ENCODE assay signal across 9 cellular contexts in the genomic region with DNA sequence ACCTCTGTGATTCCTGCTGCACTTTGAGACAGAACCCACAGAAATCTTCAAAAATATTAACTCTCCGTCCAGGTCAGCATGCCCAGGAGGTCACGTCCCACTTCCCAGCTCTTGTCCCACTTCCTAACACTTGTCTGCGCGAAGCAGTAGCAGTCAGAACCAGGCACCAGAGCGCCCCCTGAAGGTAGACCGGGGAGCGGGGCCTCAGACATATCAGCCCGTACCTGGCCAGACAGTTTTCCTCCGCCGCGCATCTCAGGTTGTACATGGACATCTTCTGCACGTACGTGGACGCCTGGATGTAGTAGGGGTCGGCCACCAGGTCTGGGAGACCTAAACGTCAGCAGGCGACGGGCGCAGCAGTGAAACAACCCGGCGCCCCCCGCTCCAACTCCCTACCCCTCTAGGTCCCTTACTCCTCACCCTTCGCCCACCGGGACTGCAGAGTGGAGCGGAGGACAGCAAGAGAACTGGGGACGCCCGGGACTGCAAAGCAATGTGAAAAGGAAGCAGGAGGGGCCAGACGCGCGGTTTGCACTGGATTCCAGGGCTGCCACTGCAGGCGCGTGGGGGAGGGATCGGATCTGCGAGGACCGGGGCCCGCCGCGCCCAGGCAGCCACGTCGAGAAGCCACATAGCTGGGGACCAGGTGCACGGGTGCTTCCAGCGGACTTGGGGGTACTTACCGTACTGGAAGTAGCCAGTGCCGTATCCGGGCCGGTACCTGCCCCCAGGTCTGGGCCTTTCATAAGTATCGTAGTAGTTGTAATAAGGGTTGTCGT. TPM values are rescaled to one million over a fixed set of nuclear protein-coding genes. Genes with fewer than 3 reads are reported as not detected.
DNase-seq lines count a peak whose midpoint lies in the region; ATAC-seq and TF ChIP-seq lines count a peak whose summit lies in the region.
"Had no signal": no experiment of that assay in that cellular context is flagged by ENCODE, and none has a peak within 500 bp of the region (broad histone marks: within the 10 kb centered on the region; RNA-seq: fewer than 3 reads in every experiment).

No MANE protein-coding gene starts in this region.

- H3K27ac ChIP-seq in dorsolateral prefrontal cortex (peak overlapping the region in 4 of 59 donors; percentile 19 to 56 (median 40)), left lung (peak overlapping the region; percentile 55 to 89)

- no peak overlapping the region for H2AFZ ChIP-seq in Loucy (ENCODE audit: low read length)

- no peaks in the 10 kb centered on the region for H4K20me1 ChIP-seq in Loucy (ENCODE audit: insufficient read depth, low read length, poor library complexity, severe bottlenecking)

- no peaks in the 10 kb centered on the region for H3K9me3 ChIP-seq in Loucy (ENCODE audit: insufficient read depth, low read depth, low read length)
- H3K9me3 ChIP-seq in T-helper 17 cell (ENCODE audit: control insufficient read depth, low read length, poor library complexity, severe bottlenecking) = no peaks in the 10 kb centered on the region
- H3K9me3 ChIP-seq in left lung = no peaks in the 10 kb centered on the region

- intact Hi-C loops in dorsolateral prefrontal cortex (cut with DNase I) (no loop called here), left lung (cut with DNase I) (loop anchor here in 1 of 2 donors (10.0 kb wide), 1 partner anchor 112 kb away; a partner anchor contains a TSS)

- peaks cover 4% of the 10 kb centered on the region for H3K36me3 Mint-ChIP-seq in T-helper 17 cell (ENCODE audit: low read depth)

- no peaks in the 10 kb centered on the region for H3F3A ChIP-seq in Loucy (ENCODE audit: low read depth)

- peak; percentile 54 for ATAC-seq in GM21390 (IDR thresholded peaks at IDR 0.05; ENCODE audit: unreplicated experiment)
- no peak for ATAC-seq in T-helper 17 cell
- peak; percentile 89 for ATAC-seq in left lung
- ATAC-seq in HG03521 (IDR thresholded peaks at IDR 0.05; ENCODE audit: unreplicated experiment) = no peak

- H3K4me1 Mint-ChIP-seq in T-helper 17 cell = peaks cover 12% of the 10 kb centered on the region

- H3K4me3 ChIP-seq in Loucy (ENCODE audit: low read length, poor library complexity, severe bottlenecking) = no peak overlapping the region
- H3K4me3 ChIP-seq in dorsolateral prefrontal cortex = peak overlapping the region; percentile 46 to 83 (median 64)
- H3K4me3 ChIP-seq in left lung = peak overlapping the region; percentile 48 to 58

- no peaks in the 10 kb centered on the region for H3K4me1 ChIP-seq in Loucy (ENCODE audit: insufficient read depth, low read length, poor library complexity, severe bottlenecking)
- H3K4me1 ChIP-seq in left lung = peaks cover 0 to 20% of the 10 kb centered on the region in 2 donors

- H3K27me3 ChIP-seq in Loucy (ENCODE audit: insufficient read depth, low read length, poor library complexity, severe bottlenecking) = no peaks in the 10 kb centered on the region
- peaks cover 0 to 11% (median 0%) of the 10 kb centered on the region in 45 donors for H3K27me3 ChIP-seq in dorsolateral prefrontal cortex
- H3K27me3 ChIP-seq in left lung = peaks cover 5 to 39% of the 10 kb centered on the region in 2 donors

- TF ChIP-seq CTCF in Loucy (conservative IDR thresholded peaks at IDR 0.05; ENCODE audit: low read length) (0 out of 2 replicates have a peak, but pooled peaks have one; percentile 16), dorsolateral prefrontal cortex (IDR thresholded peaks at IDR 0.05 in 54 of 56, conservative IDR thresholded peaks at IDR 0.05 in 2 of 56; ENCODE audit: low read depth in 1 of 56, partially characterized antibody in 56 of 56) (peak in 55 of 56 donors; percentile 29 to 76 (median 60)), left lung (IDR thresholded peaks at IDR 0.05) (peak; percentile 49 to 72)

- H3K4me3 Mint-ChIP-seq in T-helper 17 cell = peak overlapping the region; percentile 87

- H3K4me2 ChIP-seq in Loucy (ENCODE audit: low read depth, low read length, poor library complexity, severe bottlenecking) = no peak overlapping the region

- H3K27ac Mint-ChIP-seq in T-helper 17 cell = peak overlapping the region; percentile 71

- H3K36me3 ChIP-seq in Loucy (ENCODE audit: insufficient read depth, low read length) (no peaks in the 10 kb centered on the region), left lung (no peaks in the 10 kb centered on the region)

- no peaks in the 10 kb centered on the region for H3K79me2 ChIP-seq in Loucy (ENCODE audit: insufficient read depth, low read length)

- H3K9ac ChIP-seq in Loucy (ENCODE audit: low read depth, low read length, poor library complexity, severe bottlenecking) = no peak overlapping the region

- peaks cover 62% of the 10 kb centered on the region for H3K27me3 Mint-ChIP-seq in T-helper 17 cell

- H3K9me2 ChIP-seq in Loucy (replicated peaks; ENCODE audit: low read depth, low read length) = no peaks in the 10 kb centered on the region

- DNase-seq in COR-L47 (lab: John Stamatoyannopoulos, UW) (peak; percentile 72), T-helper 17 cell (no peak), dorsolateral prefrontal cortex (peak; percentile 34 to 76 (median 64)), left lung (peak; percentile 85 to 86)
- peak; percentile 63 for DNase-seq in stimulated activated CD4-positive, alpha-beta T cell treated with anti-CD3 and anti-CD28 coated beads, Interleukin-1b, Interleukin-23, amount 100 ng/mL, for 48 hours

RNA-seq across cellular contexts. Expression of a gene that starts 1.2 kb away (rescaled TPM):
- total RNA-seq in T-helper 17 cell (under 1 TPM in 1 of 2 donors, not detected in 1; 0.65 TPM), dorsolateral prefrontal cortex (1 to 10 TPM in 53 of 120 experiments, under 1 TPM in 65, not detected in 2; 0.18 to 4.1 (median 0.91) TPM), left lung (10 to 100 TPM; 23.2 to 59.1 TPM)
- total RNA-seq: T-helper 2 cell treated with Interferon-gamma antibody and Interleukin-4, amounts not matched to agents 100 ng/mL and 5 ng/mL, for 36 hours had no signal

RNA-seq across cellular contexts. Expression of a gene that starts 52.5 kb away (rescaled TPM):
- total RNA-seq in T-helper 17 cell = under 1 TPM in 1 of 2 donors, not detected in 1; 0.57 TPM
- 1 to 10 TPM in 26 of 120 experiments, under 1 TPM in 78, not detected in 16; 0.22 to 3.0 (median 0.65) TPM for total RNA-seq in dorsolateral prefrontal cortex
- 1 to 10 TPM in 1 of 2 donors, not detected in 1; 2.0 TPM for total RNA-seq in left lung

Comparison
In these comparisons a context has a peak if more than half of its experiments do, and no peak if none do; other contexts are left out.
1. DNase-seq: peak in COR-L47 (single experiment), dorsolateral prefrontal cortex (10 of 10), left lung (2 of 2) and stimulated activated CD4-positive, alpha-beta T cell treated with anti-CD3 and anti-CD28 coated beads, Interleukin-1b, Interleukin-23, amount 100 ng/mL, for 48 hours (single experiment); none in T-helper 17 cell (0 of 3).
2. ATAC-seq: peak in GM21390 (single experiment) and left lung (single experiment); none in T-helper 17 cell (single experiment) and HG03521 (single experiment).
3. RNA of a gene that starts 1.2 kb away (total RNA-seq): 23.2 to 59.1 TPM in left lung; 0.18 to 4.1 TPM in dorsolateral prefrontal cortex and 0.65 TPM in T-helper 17 cell; every median in the first group is over 4 times any median in the second.
4. Peak in every context shown above with its lines, with median percentiles within 50 percentile points of each other: CTCF ChIP-seq.